In genomic region chr2:215740071-215740470, GRCh38 we compare ENCODE assay signal across 18 cellular contexts.
DNase-seq lines count a peak whose midpoint lies in the region; FAIRE-seq and TF ChIP-seq lines count a peak whose summit lies in the region.
"Had no signal": no experiment of that assay in that cellular context is flagged by ENCODE, and none has a peak within 500 bp of the region (broad histone marks: within the 10 kb centered on the region; RNA-seq: fewer than 3 reads in every experiment).

No MANE protein-coding gene starts in this region.

- H3K4me3 ChIP-seq in astrocyte (ENCODE audit: insufficient read depth, low read depth, low read length): no peak overlapping the region
- H3K4me3 ChIP-seq in endodermal cell (ENCODE audit: low read length): no peak overlapping the region
- H3K4me3 ChIP-seq in BE2C (ENCODE audit: low read depth, low read length): no peak overlapping the region
- H3K4me3 ChIP-seq: A549; BLaER1 treated with 17β-estradiol and CSF1 and Interleukin-3, amounts not matched to agents 10 nM and 100 nM; K562 had no signal

- peaks cover 8% of the 10 kb centered on the region for H3K4me1 Mint-ChIP-seq in astrocyte (ENCODE audit: low read depth, unreplicated experiment)
- peaks cover 36% of the 10 kb centered on the region for H3K4me1 Mint-ChIP-seq in endodermal cell
- peaks cover 20% of the 10 kb centered on the region for H3K4me1 Mint-ChIP-seq in mesothelial cell of epicardium
- H3K4me1 Mint-ChIP-seq: CD4-positive, CD25-positive, alpha-beta regulatory T cell had no signal

- peaks cover 10% of the 10 kb centered on the region for H3K4me1 ChIP-seq in astrocyte (ENCODE audit: insufficient read depth, low read length)
- H3K4me1 ChIP-seq in endodermal cell (ENCODE audit: control insufficient read depth, insufficient read depth, low read length): peaks cover 3% of the 10 kb centered on the region
- no peaks in the 10 kb centered on the region for H3K4me1 ChIP-seq in BE2C

- no peak overlapping the region for H3K4me2 ChIP-seq in astrocyte (ENCODE audit: low read length)
- H3K4me2 ChIP-seq: A549 had no signal

- no peak overlapping the region for H2AFZ ChIP-seq in astrocyte (ENCODE audit: low read depth, low read length)

- H3K27ac Mint-ChIP-seq in astrocyte (ENCODE audit: unreplicated experiment) (no peak overlapping the region), endodermal cell (peak overlapping the region; percentile 9), mesothelial cell of epicardium (peak overlapping the region; percentile 78)
- H3K27ac Mint-ChIP-seq: CD4-positive, CD25-positive, alpha-beta regulatory T cell had no signal

- H3K36me3 ChIP-seq in astrocyte (ENCODE audit: insufficient read depth, low read length) (no peaks in the 10 kb centered on the region), endodermal cell (ENCODE audit: control insufficient read depth, insufficient read depth, low read length) (no peaks in the 10 kb centered on the region), BE2C (no peaks in the 10 kb centered on the region)
- H3K36me3 ChIP-seq: BLaER1 treated with 17β-estradiol and CSF1 and Interleukin-3, amounts not matched to agents 10 nM and 100 nM had no signal

- H3K27me3 Mint-ChIP-seq in astrocyte (ENCODE audit: low read depth, unreplicated experiment): no peaks in the 10 kb centered on the region
- no peaks in the 10 kb centered on the region for H3K27me3 Mint-ChIP-seq in endodermal cell (ENCODE audit: insufficient read depth)
- H3K27me3 Mint-ChIP-seq in mesothelial cell of epicardium (ENCODE audit: low read depth): no peaks in the 10 kb centered on the region
- H3K27me3 Mint-ChIP-seq: CD4-positive, CD25-positive, alpha-beta regulatory T cell had no signal

- TF ChIP-seq CTCF in astrocyte (IDR thresholded peaks at IDR 0.05; ENCODE audit: insufficient read depth, low read depth, low read length) (no peak), endodermal cell (conservative IDR thresholded peaks at IDR 0.05) (no peak), mesothelial cell of epicardium (IDR thresholded peaks at IDR 0.05; ENCODE audit: unreplicated experiment) (no peak), BE2C (IDR thresholded peaks at IDR 0.05; ENCODE audit: low read depth, low read length) (no peak)

- DNase-seq in astrocyte (ENCODE audit: low read depth) (no peak), endodermal cell (no peak), mesothelial cell of epicardium (ENCODE audit: low spot score in 2 of 2, unreplicated experiment in 2 of 2) (no peak), NCI-H1048 (lab: John Stamatoyannopoulos, UW) (no peak), mucosa of gallbladder (ENCODE audit: low spot score) (no peak), COLO829 (ENCODE audit: low spot score) (no peak), BE2C (no peak)
- DNase-seq: AML-193; Calu3; CD4-positive, CD25-positive, alpha-beta regulatory T cell; DMS 273 treated with DMSO at 0.1 percent for 48 hours; GOT3; H9 had no signal

- FAIRE-seq in astrocyte (lab: Jason Lieb, UNC): peak; percentile 49
- FAIRE-seq: A549, GM12892, K562 had no signal

- no peak overlapping the region for H3K9ac ChIP-seq in astrocyte (ENCODE audit: low read length)
- no peak overlapping the region for H3K9ac ChIP-seq in endodermal cell (ENCODE audit: extremely low read depth, low read length, poor library complexity, severe bottlenecking)
- H3K9ac ChIP-seq: BLaER1 treated with 17β-estradiol and CSF1 and Interleukin-3, amounts not matched to agents 10 nM and 100 nM had no signal

- H3K9me3 ChIP-seq in astrocyte (ENCODE audit: insufficient read depth, low read depth, low read length) (no peaks in the 10 kb centered on the region), endodermal cell (ENCODE audit: control insufficient read depth, low read length) (peaks cover 4% of the 10 kb centered on the region), BE2C (no peaks in the 10 kb centered on the region)
- H3K9me3 ChIP-seq: A549 had no signal

- WGBS in endodermal cell (ENCODE audit: insufficient coverage in 1 of 2, insufficient read length in 1 of 2), 2 experiments: 85 to 88% methylated on average over 5 to 6 of the region's 6 CpGs

- H3K27me3 ChIP-seq in astrocyte (ENCODE audit: insufficient read depth, low read length): no peaks in the 10 kb centered on the region
- H3K27me3 ChIP-seq in endodermal cell (ENCODE audit: control insufficient read depth, insufficient read depth, low read length, poor library complexity, severe bottlenecking): no peaks in the 10 kb centered on the region
- H3K27me3 ChIP-seq in BE2C: no peaks in the 10 kb centered on the region
- H3K27me3 ChIP-seq: BLaER1 treated with 17β-estradiol and CSF1 and Interleukin-3, amounts not matched to agents 10 nM and 100 nM had no signal

- H3K9me3 Mint-ChIP-seq in astrocyte (ENCODE audit: unreplicated experiment) (peaks cover 8% of the 10 kb centered on the region), endodermal cell (no peaks in the 10 kb centered on the region), mesothelial cell of epicardium (peaks cover 29% of the 10 kb centered on the region)
- H3K9me3 Mint-ChIP-seq: H9 had no signal

- no peaks in the 10 kb centered on the region for H3K79me2 ChIP-seq in astrocyte (ENCODE audit: insufficient read depth, low read length)

- H3K36me3 Mint-ChIP-seq in astrocyte (ENCODE audit: low read depth, unreplicated experiment) (peaks cover 26% of the 10 kb centered on the region), endodermal cell (ENCODE audit: low read depth) (no peaks in the 10 kb centered on the region), mesothelial cell of epicardium (no peaks in the 10 kb centered on the region)
- H3K36me3 Mint-ChIP-seq: CD4-positive, CD25-positive, alpha-beta regulatory T cell had no signal

- no peaks in the 10 kb centered on the region for H4K20me1 ChIP-seq in astrocyte (ENCODE audit: insufficient read depth, low read length)
- H4K20me1 ChIP-seq: BLaER1 treated with 17β-estradiol and CSF1 and Interleukin-3, amounts not matched to agents 10 nM and 100 nM had no signal

- H3K27ac ChIP-seq in astrocyte (ENCODE audit: low read depth, low read length) (no peak overlapping the region), endodermal cell (ENCODE audit: low read depth, low read length) (no peak overlapping the region)
- H3K27ac ChIP-seq: A549, HL-60 had no signal

- H3K4me3 Mint-ChIP-seq in astrocyte (ENCODE audit: unreplicated experiment): no peak overlapping the region
- no peak overlapping the region for H3K4me3 Mint-ChIP-seq in endodermal cell
- H3K4me3 Mint-ChIP-seq in mesothelial cell of epicardium: no peak overlapping the region
- H3K4me3 Mint-ChIP-seq: CD4-positive, CD25-positive, alpha-beta regulatory T cell; H9 had no signal
